In the genomic region with DNA sequence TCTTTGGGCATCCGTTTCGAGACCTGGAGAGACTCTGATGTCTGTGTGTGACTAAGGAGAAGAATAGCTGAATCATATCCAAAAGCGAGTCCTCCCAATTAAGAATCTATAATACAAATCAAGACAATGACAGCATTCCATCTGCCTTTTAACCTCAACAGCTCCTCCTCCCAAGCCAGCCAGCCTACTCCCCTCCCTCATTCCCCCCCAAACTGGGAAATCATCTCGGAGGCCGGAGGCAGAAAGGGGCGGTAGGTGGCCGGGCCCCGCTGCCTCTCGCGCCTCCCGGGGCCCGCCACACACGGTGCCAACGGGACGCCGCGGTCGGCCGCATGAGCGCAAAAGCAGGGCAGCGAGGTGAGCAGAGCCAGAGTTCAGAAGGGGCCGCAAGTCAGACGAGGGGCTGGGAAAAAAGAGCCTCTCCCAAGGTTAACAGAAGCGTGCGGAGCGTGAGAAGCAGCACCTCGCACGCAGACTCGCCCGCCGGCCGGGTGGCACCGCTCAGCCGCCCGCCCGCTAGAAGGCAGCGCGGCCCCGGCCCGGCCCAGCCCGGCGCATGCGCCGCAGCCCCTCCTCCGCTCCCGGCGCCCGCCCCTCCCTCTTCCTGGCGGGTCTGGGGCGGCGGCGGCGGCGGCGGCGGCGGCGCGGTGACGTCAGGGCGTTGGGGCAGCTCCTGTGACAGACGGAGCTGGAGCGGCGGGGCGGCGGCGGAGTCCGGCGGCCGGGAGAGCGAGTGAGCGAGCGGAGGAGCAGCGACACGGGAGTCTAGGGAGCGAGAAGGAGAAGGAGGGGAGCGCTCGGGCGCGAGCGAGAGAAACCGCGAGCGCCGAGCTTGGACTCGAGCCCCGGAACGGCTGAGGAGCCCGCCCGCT, we compare ENCODE assay signal across 8 cellular contexts. TPM values are rescaled to one million over a fixed set of nuclear protein-coding genes. Genes with fewer than 3 reads are reported as not detected.
DNase-seq lines count a peak whose midpoint lies in the region; ATAC-seq, FAIRE-seq and TF ChIP-seq lines count a peak whose summit lies in the region.

A gene (plus strand): TSS at position 681 of the 872 bp plus-strand sequence. CDS start 44,635 bp downstream, outside the sequence.

- H3K79me2 ChIP-seq in mammary epithelial cell (ENCODE audit: insufficient read depth, low read length), result peaks cover 47% of the 10 kb centered on the region

- H4K20me1 ChIP-seq in mammary epithelial cell (ENCODE audit: insufficient read depth, low read length), result peaks cover 2% of the 10 kb centered on the region

- peak within 1 kb of the TSS; percentile 84 for H3K4me3 ChIP-seq in A549
- peak within 1 kb of the TSS; percentile 96 for H3K4me3 ChIP-seq in WI38 (ENCODE audit: low read depth, low read length)
- H3K4me3 ChIP-seq in mammary epithelial cell (replicated peaks in 1 of 3; ENCODE audit: insufficient read depth in 1 of 3, low read depth in 2 of 3, low read length in 3 of 3), result peak within 1 kb of the TSS; percentile 68 to 91 (median 86)

- H3K4me2 ChIP-seq in A549 (peak within 1 kb of the TSS; percentile 91), mammary epithelial cell (ENCODE audit: insufficient read depth, low read depth, low read length) (peak within 1 kb of the TSS; percentile 98)

- DNase-seq in A549 (ENCODE audit: low read depth in 1 of 2, low spot score in 1 of 2) (peak; percentile 92 to 95), NCI-H2227 (lab: John Stamatoyannopoulos, UW; ENCODE audit: unreplicated experiment) (peak; percentile 91), mammary epithelial cell (peak; percentile 90), iPS-NIHi7 (ENCODE audit: extremely low spot score) (peak; percentile 97), smooth muscle cell of the brain vasculature (ENCODE audit: low read depth, low spot score) (peak; percentile 52)

- peak; percentile 98 for TF ChIP-seq POLR2A in A549 (IDR thresholded peaks at IDR 0.05; ENCODE audit: low read length)
- TF ChIP-seq POLR2A in GM18526 (IDR thresholded peaks at IDR 0.05; ENCODE audit: extremely low read depth, insufficient read length), result peak; percentile 90

- H3K9ac ChIP-seq in mammary epithelial cell (ENCODE audit: insufficient read depth, low read length), result peak within 1 kb of the TSS; percentile 97

- intact Hi-C loops in mammary epithelial cell (cut with micrococcal nuclease), result loop anchor here (2.0 to 10.0 kb wide), 5 partner anchors 30 to 108 kb away; no protein-coding TSS in a partner anchor

- no peaks in the 10 kb centered on the region for H3K27me3 ChIP-seq in mammary epithelial cell (ENCODE audit: insufficient read depth, low read length)

- in situ Hi-C loops in mammary epithelial cell (cut with MboI; ENCODE audit: low sequenced_read_pairs in 2 of 2), result no loop called here

- peak; percentile 23; the same call in 1 of the 3 replicates for TF ChIP-seq CTCF in A549 (IDR thresholded peaks at IDR 0.05)
- TF ChIP-seq CTCF in WI38 (IDR thresholded peaks at IDR 0.05; ENCODE audit: low read depth, low read length), result no peak
- peak in 1 of 2 donors; percentile 8 for TF ChIP-seq CTCF in mammary epithelial cell (conservative IDR thresholded peaks at IDR 0.05 in 1 of 2, IDR thresholded peaks at IDR 0.05 in 1 of 2; ENCODE audit: extremely low read depth in 1 of 2, insufficient read depth in 1 of 2, low read depth in 1 of 2, low read length in 2 of 2)

- TF ChIP-seq RAD21 in A549 (conservative IDR thresholded peaks at IDR 0.05 in 1 of 2, IDR thresholded peaks at IDR 0.05 in 1 of 2), result peak in 1 of 2 experiments; percentile 48; a peak in 3 of 5 replicates

- CTCF ChIA-PET in A549 (lab: Yijun Ruan, JAX), result interaction anchor here (0.6 to 2.4 kb wide), 7 partner anchors 17 to 144 kb away, joined by 3 to 7 read pairs (median 3); no protein-coding TSS in a partner anchor
- CTCF ChIA-PET in mammary epithelial cell (lab: Charles Lee; ENCODE audit: low non-redundant PET), result no interaction called here

- dilution Hi-C loops in mammary epithelial cell (cut with HindIII; ENCODE audit: low sequenced_read_pairs), result loop anchor here (5.0 kb wide), 1 partner anchor 39 kb away; no protein-coding TSS in a partner anchor

- ATAC-seq in A549 (peak; percentile 84 to 85), HG03066 (IDR thresholded peaks at IDR 0.05; ENCODE audit: low read depth, unreplicated experiment) (peak; percentile 77)

- peaks cover 37% of the 10 kb centered on the region for H3K4me1 ChIP-seq in A549
- peaks cover 5% of the 10 kb centered on the region for H3K4me1 ChIP-seq in mammary epithelial cell (ENCODE audit: insufficient read depth, low read length)

- TSS peak; percentile 81 for BruUV-seq in mammary epithelial cell (replicated peaks; lab: Mats Ljungman, UMichigan)

- H2AFZ ChIP-seq in mammary epithelial cell (ENCODE audit: low read depth, low read length), result peak within 1 kb of the TSS; percentile 94

- POLR2A ChIA-PET in A549 (lab: Yijun Ruan, JAX), result interaction anchor here (0.5 to 2.7 kb wide), 19 partner anchors 8 to 352 kb away, joined by 3 to 31 read pairs (median 4); a partner anchor contains a TSS

- H3K27ac ChIP-seq in A549, result peak within 1 kb of the TSS; percentile 98
- peak within 1 kb of the TSS; percentile 91 for H3K27ac ChIP-seq in mammary epithelial cell (ENCODE audit: insufficient read depth, low read depth, low read length)

- H3K9me3 ChIP-seq in A549 (no peaks in the 10 kb centered on the region), mammary epithelial cell (replicated peaks; ENCODE audit: insufficient read depth, low read length) (no peaks in the 10 kb centered on the region)

- WGBS in A549 (ENCODE audit: missing lambda C conversion rate), result 2% methylated on average over 50 of the region's 90 CpGs
- WGBS in mammary epithelial cell (ENCODE audit: low coverage, missing lambda C conversion rate), result 2% methylated on average over 18 of the region's 90 CpGs

- H3K36me3 ChIP-seq in mammary epithelial cell (ENCODE audit: insufficient read depth, low read length), result no peaks in the 10 kb centered on the region

- FAIRE-seq in A549 (lab: Jason Lieb, UNC), result no peak

- TF ChIP-seq EP300 in A549 (IDR thresholded peaks at IDR 0.05), result no peak; a peak in 1 of 5 replicates

TF ChIP-seq in A549, 52 proteins besides CTCF, POLR2A, EP300 and RAD21 (continues in another document):
- TF ChIP-seq CBX2 (IDR thresholded peaks at IDR 0.05; ENCODE audit: borderline replicate concordance, low read depth) (no peak), FOSL2 (IDR thresholded peaks at IDR 0.05) (no peak), FOSL2 (CRISPR knock-in tag; IDR thresholded peaks at IDR 0.05) (0 out of 2 replicates have a peak, but pooled peaks have one; percentile 43), SMC3 (IDR thresholded peaks at IDR 0.05) (peak; percentile 32), JUN (IDR thresholded peaks at IDR 0.05) (peak; percentile 83 to 93; a peak in 4 of 5 replicates), RARB (CRISPR knock-in tag; IDR thresholded peaks at IDR 0.05) (peak; percentile 59; the same call in 1 of the 2 replicates), TP53 (CRISPR knock-in tag; IDR thresholded peaks at IDR 0.05) (0 out of 2 replicates have a peak, but pooled peaks have one; percentile 45), TFCP2L1 (CRISPR knock-in tag; IDR thresholded peaks at IDR 0.05) (peak; percentile 95), NR3C1 (IDR thresholded peaks at IDR 0.05) (no peak), ZC3H11A (IDR thresholded peaks at IDR 0.05) (0 out of 2 replicates have a peak, but pooled peaks have one; percentile 6), NFE2L2 (conservative IDR thresholded peaks at IDR 0.05; ENCODE audit: low read length) (no peak), PHF8 (IDR thresholded peaks at IDR 0.05; ENCODE audit: borderline replicate concordance, low read depth) (peak; percentile 100), GATA3 (IDR thresholded peaks at IDR 0.05; ENCODE audit: borderline replicate concordance) (peak; percentile 41; the same call in 1 of the 2 replicates)
- TF ChIP-seq, protein P1, sequence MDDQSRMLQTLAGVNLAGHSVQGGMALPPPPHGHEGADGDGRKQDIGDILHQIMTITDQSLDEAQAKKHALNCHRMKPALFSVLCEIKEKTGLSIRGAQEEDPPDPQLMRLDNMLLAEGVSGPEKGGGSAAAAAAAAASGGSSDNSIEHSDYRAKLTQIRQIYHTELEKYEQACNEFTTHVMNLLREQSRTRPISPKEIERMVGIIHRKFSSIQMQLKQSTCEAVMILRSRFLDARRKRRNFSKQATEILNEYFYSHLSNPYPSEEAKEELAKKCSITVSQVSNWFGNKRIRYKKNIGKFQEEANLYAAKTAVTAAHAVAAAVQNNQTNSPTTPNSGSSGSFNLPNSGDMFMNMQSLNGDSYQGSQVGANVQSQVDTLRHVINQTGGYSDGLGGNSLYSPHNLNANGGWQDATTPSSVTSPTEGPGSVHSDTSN (IDR thresholded peaks at IDR 0.05), result peak; percentile 31; the same call in 1 of the 2 replicates
- TF ChIP-seq, protein P2, sequence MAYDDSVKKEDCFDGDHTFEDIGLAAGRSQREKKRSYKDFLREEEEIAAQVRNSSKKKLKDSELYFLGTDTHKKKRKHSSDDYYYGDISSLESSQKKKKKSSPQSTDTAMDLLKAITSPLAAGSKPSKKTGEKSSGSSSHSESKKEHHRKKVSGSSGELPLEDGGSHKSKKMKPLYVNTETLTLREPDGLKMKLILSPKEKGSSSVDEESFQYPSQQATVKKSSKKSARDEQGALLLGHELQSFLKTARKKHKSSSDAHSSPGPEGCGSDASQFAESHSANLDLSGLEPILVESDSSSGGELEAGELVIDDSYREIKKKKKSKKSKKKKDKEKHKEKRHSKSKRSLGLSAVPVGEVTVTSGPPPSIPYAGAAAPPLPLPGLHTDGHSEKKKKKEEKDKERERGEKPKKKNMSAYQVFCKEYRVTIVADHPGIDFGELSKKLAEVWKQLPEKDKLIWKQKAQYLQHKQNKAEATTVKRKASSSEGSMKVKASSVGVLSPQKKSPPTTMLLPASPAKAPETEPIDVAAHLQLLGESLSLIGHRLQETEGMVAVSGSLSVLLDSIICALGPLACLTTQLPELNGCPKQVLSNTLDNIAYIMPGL (CRISPR knock-in tag; IDR thresholded peaks at IDR 0.05; ENCODE audit: borderline replicate concordance), result peak; percentile 41; the same call in 1 of the 2 replicates
- TF ChIP-seq, protein P3, sequence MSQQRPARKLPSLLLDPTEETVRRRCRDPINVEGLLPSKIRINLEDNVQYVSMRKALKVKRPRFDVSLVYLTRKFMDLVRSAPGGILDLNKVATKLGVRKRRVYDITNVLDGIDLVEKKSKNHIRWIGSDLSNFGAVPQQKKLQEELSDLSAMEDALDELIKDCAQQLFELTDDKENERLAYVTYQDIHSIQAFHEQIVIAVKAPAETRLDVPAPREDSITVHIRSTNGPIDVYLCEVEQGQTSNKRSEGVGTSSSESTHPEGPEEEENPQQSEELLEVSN (IDR thresholded peaks at IDR 0.05; ENCODE audit: borderline replicate concordance, low read depth), result peak; percentile 89

RNA-seq across cellular contexts. Expression of the gene that starts here (rescaled TPM):
- polyA plus RNA-seq in A549 (2011; rRNA removed), result 197 and 204 TPM in 2 replicates
- polyA plus RNA-seq in A549 (2012; cell fraction: cytosol; rRNA removed), result 54.8 and 59.1 TPM in 2 replicates
- polyA plus RNA-seq in A549 (2012; cell fraction: nucleus; rRNA removed), result 30.9 and 49.5 TPM in 2 replicates
- polyA plus RNA-seq in A549 (2017; fragmentation: RNase III; extraction: RNeasy Plus Mini Kit Qiagen cat#74134 plus additional on column Dnase treatment), result 122 to 132 TPM (median 125 TPM) in 3 replicates
- polyA minus RNA-seq in A549 (2011; rRNA and poly(A)+ RNA removed), result 161 and 170 TPM in 2 replicates
- total RNA-seq in mammary epithelial cell, result 100 to 1,000 TPM in 1 of 2 donors, 10 to 100 TPM in 1; 87.0 to 191 TPM
- 64.4 TPM for polyA plus RNA-seq in mammary epithelial cell
- polyA minus RNA-seq in mammary epithelial cell, result 224 TPM

Comparison
In these comparisons a context has a peak if more than half of its experiments do, and no peak if none do; other contexts are left out.
1. Peak in every context shown above with its lines: DNase-seq, ATAC-seq, H3K4me3 ChIP-seq and H3K27ac ChIP-seq.